ENCODE assay signal across 7 cellular contexts in the genomic region with DNA sequence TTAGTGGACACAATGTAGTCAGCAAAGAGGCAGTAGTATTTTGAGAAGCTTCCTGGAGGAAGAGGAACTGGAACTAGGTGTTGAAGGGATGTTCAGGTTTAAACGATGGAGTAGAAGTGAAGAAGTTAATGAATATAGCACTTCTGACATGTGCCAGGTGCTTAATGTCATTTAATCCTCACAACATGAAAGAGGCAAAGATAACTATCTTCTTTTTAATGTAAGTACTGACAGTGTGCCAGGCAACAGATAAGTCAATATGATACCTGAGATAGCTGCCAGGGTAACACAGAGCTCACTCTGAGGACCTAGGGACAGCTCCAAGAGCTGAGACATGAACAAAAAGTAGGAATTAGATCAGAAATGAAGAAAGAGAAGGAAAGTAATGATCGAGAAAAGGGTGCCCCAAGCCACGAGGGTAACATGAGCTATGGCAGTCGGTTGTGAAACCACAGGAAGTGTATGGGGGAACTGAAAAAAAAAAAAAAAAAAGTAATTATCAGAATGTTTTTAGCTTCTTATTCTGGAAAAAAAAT.
A peak's percentile ranks its signal among the peaks of the same experiment; 100 is the strongest.
DNase-seq lines count a peak whose midpoint lies in the region; ATAC-seq, FAIRE-seq and TF ChIP-seq lines count a peak whose summit lies in the region.

No MANE protein-coding gene starts in this region.

- POLR2A ChIA-PET in HepG2 (lab: Yijun Ruan, JAX): no interaction called here

- H3K4me1 ChIP-seq in HepG2 (ENCODE audit: insufficient read depth, low read length) (no peaks in the 10 kb centered on the region), colonic mucosa (no peaks in the 10 kb centered on the region)

- TF ChIP-seq RAD21 in HepG2 (CRISPR knock-in tag; IDR thresholded peaks at IDR 0.05): no peak

- intact Hi-C loops in HepG2 (cut with micrococcal nuclease; ENCODE audit: unreplicated experiment): no loop called here
- intact Hi-C loops in colonic mucosa (cut with DNase I): no loop called here
- intact Hi-C loops in dorsolateral prefrontal cortex (cut with DNase I): no loop called here

- H3K4me3 ChIP-seq in HepG2 (replicated peaks in 1 of 3; ENCODE audit: insufficient read depth in 1 of 3, low read depth in 2 of 3, low read length in 3 of 3): no peak overlapping the region
- no peak overlapping the region for H3K4me3 ChIP-seq in colonic mucosa
- H3K4me3 ChIP-seq in dorsolateral prefrontal cortex: no peak overlapping the region

- H3K4me2 ChIP-seq in HepG2 (ENCODE audit: low read depth, low read length): no peak overlapping the region

- peak; percentile 38 for DNase-seq in NCI-H146 (lab: John Stamatoyannopoulos, UW)
- DNase-seq in HepG2 (ENCODE audit: low spot score): no peak
- DNase-seq in colonic mucosa: no peak
- DNase-seq in dorsolateral prefrontal cortex: no peak

- FAIRE-seq in islet of Langerhans (lab: Jason Lieb, UNC) (peak; percentile 82), HepG2 (lab: Jason Lieb, UNC) (no peak)

- TF ChIP-seq EP300 in HepG2 (IDR thresholded peaks at IDR 0.05; ENCODE audit: low read depth in 2 of 2, low read length in 2 of 2) (no peak), HepG2 (CRISPR knock-in tag; IDR thresholded peaks at IDR 0.05; ENCODE audit: borderline replicate concordance) (no peak)

- no peaks in the 10 kb centered on the region for H3K9me3 ChIP-seq in HepG2 (ENCODE audit: low read length)
- H3K9me3 ChIP-seq in colonic mucosa: no peaks in the 10 kb centered on the region

- H3K27ac ChIP-seq in HepG2 (ENCODE audit: extremely low read length, insufficient read depth, low read length) (no peak overlapping the region), colonic mucosa (no peak overlapping the region), dorsolateral prefrontal cortex (no peak overlapping the region)

- in situ Hi-C loops in HepG2 (cut with HindIII; ENCODE audit: extremely low pct_ligation_motif_present, low pct_unique_long_range_greater_than_20kb): no loop called here

- TF ChIP-seq POLR2A in HepG2 (IDR thresholded peaks at IDR 0.05; ENCODE audit: insufficient read depth in 1 of 2, low read depth in 2 of 2, low read length in 2 of 2): no peak

- ATAC-seq in GM18868 (IDR thresholded peaks at IDR 0.05; ENCODE audit: unreplicated experiment): peak; percentile 73
- ATAC-seq in HG02852 (IDR thresholded peaks at IDR 0.05; ENCODE audit: unreplicated experiment): peak; percentile 60
- no peak for ATAC-seq in HepG2

- no peak overlapping the region for H2AFZ ChIP-seq in HepG2 (ENCODE audit: low read length)

- H3K9ac ChIP-seq in HepG2 (ENCODE audit: insufficient read depth, low read depth, low read length) (no peak overlapping the region), colonic mucosa (ENCODE audit: low read depth in 2 of 2, low read length in 2 of 2) (no peak overlapping the region)

- H3K27me3 ChIP-seq in HepG2 (ENCODE audit: control insufficient read depth in 1 of 2, insufficient read depth in 2 of 2, low read length in 2 of 2) (no peaks in the 10 kb centered on the region), colonic mucosa (no peaks in the 10 kb centered on the region), dorsolateral prefrontal cortex (no peaks in the 10 kb centered on the region)

- TF ChIP-seq CTCF in HepG2 (CRISPR knock-in tag; IDR thresholded peaks at IDR 0.05) (no peak), colonic mucosa (IDR thresholded peaks at IDR 0.05) (no peak), dorsolateral prefrontal cortex (IDR thresholded peaks at IDR 0.05 in 54 of 56, conservative IDR thresholded peaks at IDR 0.05 in 2 of 56; ENCODE audit: low read depth in 1 of 56, partially characterized antibody in 56 of 56) (no peak)

- no TSS peak for BruUV-seq in HepG2 (replicated peaks; lab: Mats Ljungman, UMichigan)

- H3K79me2 ChIP-seq in HepG2 (ENCODE audit: insufficient read depth, low read length): no peaks in the 10 kb centered on the region

- H4K20me1 ChIP-seq in HepG2 (ENCODE audit: insufficient read depth, low read length): no peaks in the 10 kb centered on the region

- H3K36me3 ChIP-seq in HepG2 (replicated peaks in 1 of 2; ENCODE audit: control insufficient read depth in 1 of 2, insufficient read depth in 2 of 2, low read length in 2 of 2) (no peaks in the 10 kb centered on the region), colonic mucosa (no peaks in the 10 kb centered on the region)

- WGBS in HepG2 (ENCODE audit: low lambda C conversion rate): 63% methylated on average over 4 of the region's 4 CpGs

- CTCF ChIA-PET in HepG2 (lab: Yijun Ruan, JAX; ENCODE audit: low intra/inter-chr PET ratio, low total read pairs): no interaction called here

TF ChIP-seq in HepG2, 621 proteins besides CTCF, POLR2A, EP300 and RAD21:
- TF ChIP-seq ZNF33A (CRISPR knock-in tag; IDR thresholded peaks at IDR 0.05; ENCODE audit: borderline replicate concordance) (no peak), HDAC1 (CRISPR knock-in tag; IDR thresholded peaks at IDR 0.05) (no peak), ETV5 (CRISPR knock-in tag; IDR thresholded peaks at IDR 0.05; ENCODE audit: borderline replicate concordance) (no peak), ZNF282 (IDR thresholded peaks at IDR 0.05; ENCODE audit: partially characterized antibody) (no peak), CBX1 (IDR thresholded peaks at IDR 0.05; ENCODE audit: low read depth) (no peak), EZH2 (conservative IDR thresholded peaks at IDR 0.05; ENCODE audit: low read depth, low read length) (no peak), AKNA (CRISPR knock-in tag; IDR thresholded peaks at IDR 0.05; ENCODE audit: borderline replicate concordance) (no peak), PHF5A (CRISPR knock-in tag; IDR thresholded peaks at IDR 0.05; ENCODE audit: low read depth, unreplicated experiment) (no peak), MEIS2 (CRISPR knock-in tag; IDR thresholded peaks at IDR 0.05) (no peak), SALL2 (CRISPR knock-in tag; IDR thresholded peaks at IDR 0.05) (no peak), ISL2 (CRISPR knock-in tag; IDR thresholded peaks at IDR 0.05) (no peak)
